Comparison of ENCODE assay signal across 9 cellular contexts in genomic region chr5:2752059-2752874, GRCh38. TPM values are rescaled to one million over a fixed set of nuclear protein-coding genes. Genes with fewer than 3 reads are reported as not detected.
DNase-seq lines count a peak whose midpoint lies in the region; ATAC-seq and TF ChIP-seq lines count a peak whose summit lies in the region.
"Had no signal": no experiment of that assay in that cellular context is flagged by ENCODE, and none has a peak within 500 bp of the region (broad histone marks: within the 10 kb centered on the region; RNA-seq: fewer than 3 reads in every experiment).

No MANE protein-coding gene starts in this region.

- H3K4me1 ChIP-seq in adipocyte (ENCODE audit: control insufficient read depth, insufficient read depth, low read length) = peaks cover 39% of the 10 kb centered on the region
- peaks cover 6% of the 10 kb centered on the region; the same call in 1 of the 2 replicates for H3K4me1 ChIP-seq in iPS-20b (ENCODE audit: insufficient read depth, low read length)
- H3K4me1 ChIP-seq in thymus (ENCODE audit: control insufficient read depth, insufficient read depth, low read length) = no peaks in the 10 kb centered on the region
- no peaks in the 10 kb centered on the region for H3K4me1 ChIP-seq in naive thymus-derived CD4-positive, alpha-beta T cell (ENCODE audit: control insufficient read depth in 2 of 2, insufficient read depth in 2 of 2, low read length in 2 of 2)
- H3K4me1 ChIP-seq in Peyer's patch = peaks cover 0 to 42% (median 0%) of the 10 kb centered on the region in 4 donors

- intact Hi-C loops in naive thymus-derived CD4-positive, alpha-beta T cell (cut with micrococcal nuclease) = no loop called here

- ATAC-seq in naive thymus-derived CD4-positive, alpha-beta T cell = no peak

- H3K27me3 ChIP-seq in adipocyte (replicated peaks; ENCODE audit: control insufficient read depth, insufficient read depth, low read length) (no peaks in the 10 kb centered on the region), iPS-20b (ENCODE audit: insufficient read depth, low read length) (peaks cover 66% of the 10 kb centered on the region), thymus (ENCODE audit: control insufficient read depth, insufficient read depth) (peaks cover 98% of the 10 kb centered on the region), Peyer's patch (peaks cover 0 to 57% of the 10 kb centered on the region in 2 donors)
- no peaks in the 10 kb centered on the region for H3K27me3 ChIP-seq in naive thymus-derived CD4-positive, alpha-beta T cell (ENCODE audit: control insufficient read depth in 2 of 2, insufficient read depth in 2 of 2, low read length in 2 of 2)

- H3K9ac ChIP-seq in adipocyte (ENCODE audit: low read length) = peak overlapping the region; percentile 92
- peak overlapping the region; percentile 35; the same call in 1 of the 2 replicates for H3K9ac ChIP-seq in iPS-20b (ENCODE audit: low read depth, low read length)

- H3K27ac ChIP-seq in iPS-20b (ENCODE audit: low read length) = no peak overlapping the region
- no peak overlapping the region for H3K27ac ChIP-seq in thymus (ENCODE audit: low read depth)
- H3K27ac ChIP-seq in naive thymus-derived CD4-positive, alpha-beta T cell (ENCODE audit: low read depth, low read length) = no peak overlapping the region
- H3K27ac ChIP-seq in Peyer's patch = no peak overlapping the region

- no peaks in the 10 kb centered on the region for H3K9me3 Mint-ChIP-seq in T-helper 2 cell treated with Interferon-gamma antibody and Interleukin-4, amounts not matched to agents 5 μg/mL and 100 μg/mL, for 36 hours
- H3K9me3 Mint-ChIP-seq in naive thymus-derived CD4-positive, alpha-beta T cell = peaks cover 0 to 13% (median 2%) of the 10 kb centered on the region in 11 donors

- POLR2A ChIA-PET in naive thymus-derived CD4-positive, alpha-beta T cell (lab: Charles Lee) = no interaction called here

- no peak for DNase-seq in T-helper 2 cell treated with Interferon-gamma antibody and Interleukin-4, amounts not matched to agents 5 μg/mL and 100 μg/mL, for 36 hours (ENCODE audit: low spot score)
- DNase-seq in T-helper 2 cell (no peak), adipocyte (ENCODE audit: low read depth) (no peak), Peyer's patch (no peak)
- no peak for DNase-seq in naive thymus-derived CD4-positive, alpha-beta T cell
- DNase-seq in activated CD4-positive, CD25-positive, alpha-beta regulatory T cell treated with anti-CD3 and anti-CD28 coated beads, Interleukin-2, amount 50 U/mL, for 72 hours = no peak
- DNase-seq: AML-193 had no signal

- CTCF ChIA-PET in naive thymus-derived CD4-positive, alpha-beta T cell (lab: Charles Lee) = no interaction called here

- H3K4me3 ChIP-seq in adipocyte (ENCODE audit: low read length) = peak overlapping the region; percentile 90
- H3K4me3 ChIP-seq in iPS-20b (ENCODE audit: low read length) = peak overlapping the region; percentile 85
- H3K4me3 ChIP-seq in thymus (ENCODE audit: low read length) = peak overlapping the region; percentile 12
- no peak overlapping the region for H3K4me3 ChIP-seq in naive thymus-derived CD4-positive, alpha-beta T cell (ENCODE audit: low read length)
- peak overlapping the region in 2 of 4 donors; percentile 38 to 47 for H3K4me3 ChIP-seq in Peyer's patch

- H3K4me1 Mint-ChIP-seq in T-helper 2 cell treated with Interferon-gamma antibody and Interleukin-4, amounts not matched to agents 5 μg/mL and 100 μg/mL, for 36 hours (ENCODE audit: low read depth) = peaks cover 2% of the 10 kb centered on the region
- peaks cover 12 to 30% (median 17%) of the 10 kb centered on the region in 7 donors for H3K4me1 Mint-ChIP-seq in naive thymus-derived CD4-positive, alpha-beta T cell

- H3K36me3 Mint-ChIP-seq in T-helper 2 cell treated with Interferon-gamma antibody and Interleukin-4, amounts not matched to agents 5 μg/mL and 100 μg/mL, for 36 hours (ENCODE audit: low read depth) = no peaks in the 10 kb centered on the region
- H3K36me3 Mint-ChIP-seq in naive thymus-derived CD4-positive, alpha-beta T cell = peaks cover 0 to 7% (median 0%) of the 10 kb centered on the region in 5 donors

- H3K4me3 Mint-ChIP-seq in T-helper 2 cell treated with Interferon-gamma antibody and Interleukin-4, amounts not matched to agents 5 μg/mL and 100 μg/mL, for 36 hours = peak overlapping the region; percentile 13
- H3K4me3 Mint-ChIP-seq in naive thymus-derived CD4-positive, alpha-beta T cell = peak overlapping the region in 4 of 10 donors; percentile 17 to 52 (median 26)

- peaks cover 60% of the 10 kb centered on the region for H3K27me3 Mint-ChIP-seq in T-helper 2 cell treated with Interferon-gamma antibody and Interleukin-4, amounts not matched to agents 5 μg/mL and 100 μg/mL, for 36 hours (ENCODE audit: low read depth)
- peaks cover 51 to 63% (median 59%) of the 10 kb centered on the region in 5 donors for H3K27me3 Mint-ChIP-seq in naive thymus-derived CD4-positive, alpha-beta T cell

- H3K36me3 ChIP-seq in adipocyte (ENCODE audit: control insufficient read depth, insufficient read depth, low read length, severe bottlenecking) (no peaks in the 10 kb centered on the region), iPS-20b (ENCODE audit: insufficient read depth, low read depth, low read length) (peaks cover 18% of the 10 kb centered on the region), thymus (ENCODE audit: control insufficient read depth, insufficient read depth) (no peaks in the 10 kb centered on the region), Peyer's patch (no peaks in the 10 kb centered on the region)
- no peaks in the 10 kb centered on the region for H3K36me3 ChIP-seq in naive thymus-derived CD4-positive, alpha-beta T cell (ENCODE audit: control insufficient read depth in 2 of 3, insufficient read depth in 3 of 3, low read length in 3 of 3)

- TF ChIP-seq CTCF in Peyer's patch (IDR thresholded peaks at IDR 0.05) = no peak

- H3K27ac Mint-ChIP-seq in T-helper 2 cell treated with Interferon-gamma antibody and Interleukin-4, amounts not matched to agents 5 μg/mL and 100 μg/mL, for 36 hours = peak overlapping the region; percentile 65
- peak overlapping the region in 1 of 9 donors; percentile 69 for H3K27ac Mint-ChIP-seq in naive thymus-derived CD4-positive, alpha-beta T cell

- TF ChIP-seq POLR2A in Peyer's patch (IDR thresholded peaks at IDR 0.05) = no peak

- H3K9me3 ChIP-seq in adipocyte (ENCODE audit: control insufficient read depth, low read length) = no peaks in the 10 kb centered on the region
- H3K9me3 ChIP-seq in iPS-20b (ENCODE audit: insufficient read depth, low read depth, low read length) = no peaks in the 10 kb centered on the region
- peaks cover 7% of the 10 kb centered on the region for H3K9me3 ChIP-seq in thymus (ENCODE audit: control insufficient read depth)
- no peaks in the 10 kb centered on the region for H3K9me3 ChIP-seq in naive thymus-derived CD4-positive, alpha-beta T cell (ENCODE audit: control insufficient read depth in 2 of 3, low read length in 3 of 3)
- H3K9me3 ChIP-seq in Peyer's patch = peaks cover 0 to 3% (median 0%) of the 10 kb centered on the region in 4 donors

- WGBS in thymus = 4% methylated on average over 60 of the region's 60 CpGs

RNA-seq across cellular contexts. Expression of gene IRX2, which starts 0.8 kb away (rescaled TPM):
- polyA plus RNA-seq in thymus = 1.5 TPM
- not detected for total RNA-seq in naive thymus-derived CD4-positive, alpha-beta T cell
- not detected for polyA plus RNA-seq in naive thymus-derived CD4-positive, alpha-beta T cell
- not detected for total RNA-seq in Peyer's patch
